22 cellular contexts compared by ENCODE assay signal in the genomic region with DNA sequence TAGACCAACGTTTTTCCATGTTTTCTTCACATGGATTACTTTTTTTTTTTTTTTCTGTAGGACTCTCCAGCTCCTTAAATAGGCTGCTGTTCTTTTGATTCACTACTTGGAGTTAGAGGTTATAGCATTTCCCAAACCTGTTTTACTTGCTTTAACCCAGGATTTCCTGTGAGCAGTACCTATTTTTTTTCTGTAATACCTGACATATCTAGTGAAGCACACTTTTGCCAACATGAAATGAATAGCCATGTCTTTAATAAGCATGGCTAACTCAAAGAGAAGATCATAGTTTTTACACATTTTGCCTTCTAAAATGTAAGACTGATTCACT.
A peak's percentile ranks its signal among the peaks of the same experiment; 100 is the strongest.
DNase-seq lines count a peak whose midpoint lies in the region; ATAC-seq, FAIRE-seq and TF ChIP-seq lines count a peak whose summit lies in the region.
"Had no signal": no experiment of that assay in that cellular context is flagged by ENCODE, and none has a peak within 500 bp of the region (broad histone marks: within the 10 kb centered on the region; RNA-seq: fewer than 3 reads in every experiment).

No MANE protein-coding gene starts in this region.

- no peaks in the 10 kb centered on the region for H3K36me3 ChIP-seq in PC-3 (ENCODE audit: low read depth, low read length)
- no peaks in the 10 kb centered on the region for H3K36me3 ChIP-seq in adipocyte (ENCODE audit: control insufficient read depth, insufficient read depth, low read length, severe bottlenecking)
- H3K36me3 ChIP-seq in neural progenitor cell: no peaks in the 10 kb centered on the region
- H3K36me3 ChIP-seq: Peyer's patch, SJCRH30 had no signal

- CTCF ChIA-PET in PC-3 (lab: Charles Lee): no interaction called here

- ATAC-seq in PC-3 (peak; percentile 48), HG03135 (IDR thresholded peaks at IDR 0.05; ENCODE audit: unreplicated experiment) (no peak), GM19463 (IDR thresholded peaks at IDR 0.05; ENCODE audit: unreplicated experiment) (no peak)
- ATAC-seq: SK-N-SH treated with all-trans-retinoic acid at 6 μM for 48 hours had no signal

- no peaks in the 10 kb centered on the region for H3K27me3 ChIP-seq in PC-3 (ENCODE audit: low read length)
- H3K27me3 ChIP-seq in adipocyte (replicated peaks; ENCODE audit: control insufficient read depth, insufficient read depth, low read length): no peaks in the 10 kb centered on the region
- H3K27me3 ChIP-seq in neural progenitor cell: peaks cover 68% of the 10 kb centered on the region
- H3K27me3 ChIP-seq: Peyer's patch, SJCRH30 had no signal

- H3K4me3 ChIP-seq in PC-3 (ENCODE audit: low read length): peak overlapping the region; percentile 5; the same call in 1 of the 2 replicates
- H3K4me3 ChIP-seq in adipocyte (ENCODE audit: low read length): peak overlapping the region; percentile 21
- H3K4me3 ChIP-seq in neural progenitor cell: no peak overlapping the region
- H3K4me3 ChIP-seq: GM23248, Peyer's patch, SJCRH30 had no signal

- H3K27ac Mint-ChIP-seq in neural progenitor cell: no peak overlapping the region

- no TSS peak for BruUV-seq in PC-3 (replicated peaks; lab: Mats Ljungman, UMichigan)

- H3K79me2 ChIP-seq in PC-3 (ENCODE audit: low read length) (no peaks in the 10 kb centered on the region), neural progenitor cell (ENCODE audit: low read depth) (no peaks in the 10 kb centered on the region)

- no peaks in the 10 kb centered on the region for H3K36me3 Mint-ChIP-seq in neural progenitor cell

- H4K20me1 ChIP-seq in PC-3 (ENCODE audit: low read length) (no peaks in the 10 kb centered on the region), neural progenitor cell (ENCODE audit: low read depth) (no peaks in the 10 kb centered on the region)

- peaks cover 11% of the 10 kb centered on the region for H3K4me1 Mint-ChIP-seq in neural progenitor cell

- in situ Hi-C loops in KBM-7 (cut with MboI; ENCODE audit: low pct_unique_long_range_greater_than_20kb, low sequenced_read_pairs): no loop called here

- POLR2A ChIA-PET in PC-3 (lab: Charles Lee; ENCODE audit: unreplicated experiment): no interaction called here

- no peaks in the 10 kb centered on the region for H3K9me2 ChIP-seq in PC-3 (replicated peaks; ENCODE audit: low read length)

- H3K9me3 Mint-ChIP-seq in neural progenitor cell: no peaks in the 10 kb centered on the region

- H3K4me3 Mint-ChIP-seq in neural progenitor cell: no peak overlapping the region

- peak; percentile 61 for FAIRE-seq in islet of Langerhans (lab: Jason Lieb, UNC)
- FAIRE-seq: GM18507 had no signal

- H3K4me1 ChIP-seq in PC-3 (ENCODE audit: insufficient read depth, low read length) (peaks cover 11% of the 10 kb centered on the region), adipocyte (ENCODE audit: control insufficient read depth, insufficient read depth, low read length) (peaks cover 6% of the 10 kb centered on the region), neural progenitor cell (peaks cover 34% of the 10 kb centered on the region)
- H3K4me1 ChIP-seq: SJCRH30 had no signal

- no peak overlapping the region for H3K27ac ChIP-seq in PC-3 (ENCODE audit: low read length)
- H3K27ac ChIP-seq in neural progenitor cell: no peak overlapping the region
- H3K27ac ChIP-seq: GM23248, KMS-11, Peyer's patch, SJCRH30 had no signal

- H3K4me2 ChIP-seq in PC-3 (ENCODE audit: low read length): peak overlapping the region; percentile 60
- peak overlapping the region; percentile 64 for H3K4me2 ChIP-seq in neural progenitor cell
- H3K4me2 ChIP-seq: KMS-11 had no signal

- H3K27me3 Mint-ChIP-seq in neural progenitor cell (ENCODE audit: insufficient read depth, low read depth): peaks cover 14% of the 10 kb centered on the region

- intact Hi-C loops in PC-3 (cut with micrococcal nuclease): no loop called here

- H3F3A ChIP-seq in PC-3 (ENCODE audit: low read length, unreplicated experiment) (no peaks in the 10 kb centered on the region), neural progenitor cell (ENCODE audit: low read depth) (peaks cover 10% of the 10 kb centered on the region)

- peak; percentile 57 for DNase-seq in PC-3
- DNase-seq in adipocyte (ENCODE audit: low read depth): no peak
- no peak for DNase-seq in neural progenitor cell (ENCODE audit: low spot score)
- DNase-seq in KBM-7: no peak
- DNase-seq: Calu3, DMS153, GM23248, H7, NCI-H1048, NCI-H1417, NCI-H1694 treated with DMSO at 0.1 percent for 48 hours, NCI-H2081, NCI-H2227 treated with DMSO at 0.1 percent for 48 hours, NCI-H510A, Peyer's patch, SJCRH30 had no signal

- H2AFZ ChIP-seq in PC-3 (ENCODE audit: low read length) (peak overlapping the region; percentile 17; the same call in 1 of the 2 replicates), neural progenitor cell (replicated peaks) (no peak overlapping the region)
- H2AFZ ChIP-seq: GM23248 had no signal

- H3K9me3 ChIP-seq in PC-3 (ENCODE audit: low read length): no peaks in the 10 kb centered on the region
- H3K9me3 ChIP-seq in adipocyte (ENCODE audit: control insufficient read depth, low read length): no peaks in the 10 kb centered on the region
- H3K9me3 ChIP-seq in neural progenitor cell (ENCODE audit: low read depth): no peaks in the 10 kb centered on the region
- H3K9me3 ChIP-seq: Peyer's patch, SJCRH30 had no signal

- H3K9ac ChIP-seq in PC-3 (ENCODE audit: low read length) (no peak overlapping the region), adipocyte (ENCODE audit: low read length) (no peak overlapping the region), neural progenitor cell (no peak overlapping the region)
- H3K9ac ChIP-seq: GM23248, KMS-11 had no signal

- TF ChIP-seq CTCF in PC-3 (conservative IDR thresholded peaks at IDR 0.05; ENCODE audit: low read depth, low read length) (no peak), neural progenitor cell (IDR thresholded peaks at IDR 0.05) (no peak)
